Comparison of ENCODE assay signal across 8 cellular contexts in genomic region chr18:31498450-31499156, GRCh38. TPM values are rescaled to one million over a fixed set of nuclear protein-coding genes. Genes with fewer than 3 reads are reported as not detected.
DNase-seq lines count a peak whose midpoint lies in the region; ATAC-seq and TF ChIP-seq lines count a peak whose summit lies in the region.

No MANE protein-coding gene starts in this region.

- peaks cover 13% of the 10 kb centered on the region for H3K4me1 Mint-ChIP-seq in activated B cell treated with CpG ODN at 0.5 μM for 24 hours
- H3K4me1 Mint-ChIP-seq in stimulated activated memory B cell treated with anti-CD40 and anti-IgM and Interleukin-4, amounts not matched to agents 10 μg/mL and 1 μg/mL and 100 μg/mL, for 72 hours, result no peaks in the 10 kb centered on the region

- TF ChIP-seq CTCF in activated B cell treated with CpG ODN at 0.5 μM for 24 hours (IDR thresholded peaks at IDR 0.05), result no peak

- CTCF ChIA-PET in activated B cell treated with CpG ODN at 0.5 μM for 24 hours (lab: Charles Lee), result no interaction called here

- peak overlapping the region; percentile 79 for H3K4me3 ChIP-seq in iPS-15b (ENCODE audit: low read depth, low read length)

- H3K4me3 Mint-ChIP-seq in activated B cell treated with CpG ODN at 0.5 μM for 24 hours, result peak overlapping the region; percentile 72
- peak overlapping the region; percentile 56 for H3K4me3 Mint-ChIP-seq in stimulated activated memory B cell treated with anti-CD40 and anti-IgM and Interleukin-4, amounts not matched to agents 10 μg/mL and 1 μg/mL and 100 μg/mL, for 72 hours

- no peak for DNase-seq in activated B cell treated with CpG ODN at 0.5 μM for 24 hours
- no peak for DNase-seq in MV-4-11 (lab: John Stamatoyannopoulos, UW)
- DNase-seq in activated CD4-positive, alpha-beta T cell treated with anti-CD3 and anti-CD28 coated beads, Interleukin-2, amount 50 U/mL, for 4 hours, result no peak

- H3K9me3 ChIP-seq in iPS-15b (ENCODE audit: control insufficient read depth, insufficient read depth, low read length), result no peaks in the 10 kb centered on the region

- H3K36me3 ChIP-seq in iPS-15b (ENCODE audit: control insufficient read depth, insufficient read depth, low read length), result no peaks in the 10 kb centered on the region

- no peak overlapping the region for H3K27ac Mint-ChIP-seq in activated B cell treated with CpG ODN at 0.5 μM for 24 hours
- no peak overlapping the region for H3K27ac Mint-ChIP-seq in stimulated activated memory B cell treated with anti-CD40 and anti-IgM and Interleukin-4, amounts not matched to agents 10 μg/mL and 1 μg/mL and 100 μg/mL, for 72 hours

- peaks cover 40% of the 10 kb centered on the region for H3K27me3 Mint-ChIP-seq in activated B cell treated with CpG ODN at 0.5 μM for 24 hours
- H3K27me3 Mint-ChIP-seq in stimulated activated memory B cell treated with anti-CD40 and anti-IgM and Interleukin-4, amounts not matched to agents 10 μg/mL and 1 μg/mL and 100 μg/mL, for 72 hours, result peaks cover 59% of the 10 kb centered on the region

- H3K36me3 Mint-ChIP-seq in activated B cell treated with CpG ODN at 0.5 μM for 24 hours (ENCODE audit: low read depth), result no peaks in the 10 kb centered on the region
- H3K36me3 Mint-ChIP-seq in stimulated activated memory B cell treated with anti-CD40 and anti-IgM and Interleukin-4, amounts not matched to agents 10 μg/mL and 1 μg/mL and 100 μg/mL, for 72 hours, result no peaks in the 10 kb centered on the region

- peak overlapping the region; percentile 88 for H3K9ac ChIP-seq in iPS-15b (ENCODE audit: low read depth, low read length)

- peaks cover 14% of the 10 kb centered on the region for H3K4me1 ChIP-seq in iPS-15b (ENCODE audit: control insufficient read depth, insufficient read depth, low read length)

- ATAC-seq in GM18907 (IDR thresholded peaks at IDR 0.05; ENCODE audit: unreplicated experiment) (peak; percentile 36), HG02938 (IDR thresholded peaks at IDR 0.05; ENCODE audit: unreplicated experiment) (peak; percentile 17), activated B cell treated with CpG ODN at 0.5 μM for 24 hours (ENCODE audit: low read depth) (no peak), GM19455 (IDR thresholded peaks at IDR 0.05; ENCODE audit: unreplicated experiment) (no peak)
- no peak for ATAC-seq in stimulated activated memory B cell treated with anti-CD40 and anti-IgM and Interleukin-4, amounts not matched to agents 10 μg/mL and 1 μg/mL and 100 μg/mL, for 72 hours

- POLR2A ChIA-PET in activated B cell treated with CpG ODN at 0.5 μM for 24 hours (lab: Charles Lee), result no interaction called here

- H3K27me3 ChIP-seq in iPS-15b (ENCODE audit: control insufficient read depth, insufficient read depth, low read length), result peaks cover 3% of the 10 kb centered on the region

- intact Hi-C loops in activated B cell treated with CpG ODN at 0.5 μM for 24 hours (cut with micrococcal nuclease), result no loop called here

- H3K9me3 Mint-ChIP-seq in activated B cell treated with CpG ODN at 0.5 μM for 24 hours, result no peaks in the 10 kb centered on the region
- H3K9me3 Mint-ChIP-seq in stimulated activated memory B cell treated with anti-CD40 and anti-IgM and Interleukin-4, amounts not matched to agents 10 μg/mL and 1 μg/mL and 100 μg/mL, for 72 hours, result no peaks in the 10 kb centered on the region

RNA-seq across cellular contexts. Expression of gene DSG2, which starts 0.6 kb away (rescaled TPM):
- not detected in 2 replicates for total RNA-seq in activated B cell treated with CpG ODN at 0.5 μM for 24 hours

RNA-seq across cellular contexts. Expression of gene DSG3, which starts 51.1 kb away (rescaled TPM):
- not detected in 2 replicates for total RNA-seq in activated B cell treated with CpG ODN at 0.5 μM for 24 hours

Comparison
In these comparisons a context has a peak if more than half of its experiments do, and no peak if none do; other contexts are left out.
1. ATAC-seq: peak in GM18907 (single experiment) and HG02938 (single experiment); none in activated B cell treated with CpG ODN at 0.5 μM for 24 hours (single experiment), stimulated activated memory B cell treated with anti-CD40 and anti-IgM and Interleukin-4, amounts not matched to agents 10 μg/mL and 1 μg/mL and 100 μg/mL, for 72 hours (single experiment) and GM19455 (single experiment).